11 cellular contexts compared by ENCODE assay signal in genomic region chr19:12703056-12703455, GRCh38. TPM values are rescaled to one million over a fixed set of nuclear protein-coding genes. Genes with fewer than 3 reads are reported as not detected.
DNase-seq lines count a peak whose midpoint lies in the region; TF ChIP-seq lines count a peak whose summit lies in the region.
"Had no signal": no experiment of that assay in that cellular context is flagged by ENCODE, and none has a peak within 500 bp of the region (broad histone marks: within the 10 kb centered on the region; RNA-seq: fewer than 3 reads in every experiment).

No MANE protein-coding gene starts in this region.

- no peak for TF ChIP-seq POLR2A in vagina (IDR thresholded peaks at IDR 0.05)

- no peak overlapping the region for H3K27ac ChIP-seq in vagina

- peaks cover 2 to 73% of the 10 kb centered on the region in 2 donors for H3K36me3 ChIP-seq in vagina

- H3K27me3 ChIP-seq in vagina: no peaks in the 10 kb centered on the region

- H3K4me3 ChIP-seq in vagina: no peak overlapping the region

- no peak for TF ChIP-seq CTCF in vagina (IDR thresholded peaks at IDR 0.05)

- in situ Hi-C loops in G401 (cut with HindIII; ENCODE audit: low sequenced_read_pairs): no loop called here

- no peaks in the 10 kb centered on the region for H3K9me3 ChIP-seq in vagina

- no peaks in the 10 kb centered on the region for H3K4me1 ChIP-seq in vagina

- DNase-seq in A172 (ENCODE audit: low spot score): peak; percentile 68
- DNase-seq in G401 (ENCODE audit: low spot score): peak; percentile 52
- peak; percentile 24 for DNase-seq in NCI-H446 treated with DMSO at 0.1 percent for 48 hours (lab: John Stamatoyannopoulos, UW)
- peak; percentile 84 for DNase-seq in ecto neural progenitor cell (ENCODE audit: low spot score)
- no peak for DNase-seq in vagina (ENCODE audit: extremely low spot score in 2 of 2)
- no peak for DNase-seq in middle frontal gyrus (ENCODE audit: extremely low spot score, low spot score)
- DNase-seq in KG1 (lab: John Stamatoyannopoulos, UW): no peak
- no peak for DNase-seq in GF-D8 (lab: John Stamatoyannopoulos, UW)
- DNase-seq: amygdala, NCI-H345 had no signal

- intact Hi-C loops in vagina (cut with DNase I): no loop called here

RNA-seq across cellular contexts. Expression of gene FBXW9, which starts 6.6 kb away (rescaled TPM):
- 16.7 and 21.8 TPM in 2 replicates for total RNA-seq in A172 (2014; rRNA removed; shearing (Covaris generic))
- 39.2 and 41.6 TPM in 2 replicates for total RNA-seq in G401 (2014; rRNA removed; shearing (Covaris generic))
- 5.6 TPM for total RNA-seq in vagina

RNA-seq across cellular contexts. Expression of gene GNG14, which starts 15.3 kb away (rescaled TPM):
- total RNA-seq in A172 (2014; rRNA removed; shearing (Covaris generic)): not detected in 2 replicates
- total RNA-seq in G401 (2014; rRNA removed; shearing (Covaris generic)): not detected in 2 replicates
- total RNA-seq in vagina: not detected
- total RNA-seq: subcutaneous adipose tissue had no signal

RNA-seq across cellular contexts. Expression of gene TNPO2, which starts 20.7 kb away (rescaled TPM):
- total RNA-seq in A172 (2014; rRNA removed; shearing (Covaris generic)): 9.3 and 14.5 TPM in 2 replicates
- total RNA-seq in G401 (2014; rRNA removed; shearing (Covaris generic)): 43.9 and 63.1 TPM in 2 replicates
- total RNA-seq in vagina: 85.7 TPM

RNA-seq across cellular contexts. Expression of gene DHPS, which starts 21.4 kb away (rescaled TPM):
- total RNA-seq in A172 (2014; rRNA removed; shearing (Covaris generic)): 132 and 170 TPM in 2 replicates
- total RNA-seq in G401 (2014; rRNA removed; shearing (Covaris generic)): 70.6 and 99.0 TPM in 2 replicates
- 119 TPM for total RNA-seq in vagina

RNA-seq across cellular contexts. Expression of gene TRIR, which starts 31.4 kb away (rescaled TPM):
- 344 and 364 TPM in 2 replicates for total RNA-seq in A172 (2014; rRNA removed; shearing (Covaris generic))
- total RNA-seq in G401 (2014; rRNA removed; shearing (Covaris generic)): 621 and 678 TPM in 2 replicates
- total RNA-seq in vagina: 227 TPM

Comparison
In these comparisons a context has a peak if more than half of its experiments do, and no peak if none do; other contexts are left out.
1. DNase-seq: peak in A172 (single experiment), G401 (single experiment), NCI-H446 treated with DMSO at 0.1 percent for 48 hours (single experiment) and ecto neural progenitor cell (single experiment); none in vagina (0 of 2), middle frontal gyrus (single experiment), KG1 (single experiment) and GF-D8 (single experiment).